In the genomic region with DNA sequence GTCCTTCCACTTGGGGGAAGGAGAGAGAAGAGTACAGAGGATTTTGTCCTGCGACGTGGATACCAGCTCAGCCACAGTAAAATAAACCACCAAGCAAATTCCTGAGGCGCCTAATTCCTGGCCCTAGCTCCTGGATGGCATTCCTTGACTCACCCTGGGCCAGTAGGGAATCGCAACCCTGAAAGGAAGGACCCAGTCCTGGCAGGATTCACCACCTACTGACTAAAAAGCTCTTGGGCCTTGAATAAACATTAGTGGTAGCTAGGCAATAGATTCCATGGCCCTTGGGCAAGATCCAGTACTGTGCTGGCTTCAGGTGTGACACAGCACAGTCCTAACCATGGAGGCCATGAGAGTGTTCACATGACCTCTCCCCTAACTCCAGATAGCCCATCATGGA, we compare ENCODE assay signal across 24 cellular contexts. TPM values are rescaled to one million over a fixed set of nuclear protein-coding genes. Genes with fewer than 3 reads are reported as not detected.
DNase-seq lines count a peak whose midpoint lies in the region; ATAC-seq and TF ChIP-seq lines count a peak whose summit lies in the region.
"Had no signal": no experiment of that assay in that cellular context is flagged by ENCODE, and none has a peak within 500 bp of the region (broad histone marks: within the 10 kb centered on the region; RNA-seq: fewer than 3 reads in every experiment).

No MANE protein-coding gene starts in this region.

- peak; percentile 32 for DNase-seq in Daoy (ENCODE audit: low read depth)
- DNase-seq in HT1080 (ENCODE audit: low read depth) = peak; percentile 75
- no peak for DNase-seq in WTC11 (ENCODE audit: low spot score)
- peak; percentile 58 for DNase-seq in islet precursor cell
- DNase-seq in NCI-H2227 treated with DMSO at 0.1 percent for 48 hours (lab: John Stamatoyannopoulos, UW) = no peak
- DNase-seq in activated naive CD4-positive, alpha-beta T cell treated with anti-CD3 and anti-CD28 coated beads, Interleukin-2, amount 50 U/mL, for 16 hours = no peak
- no peak for DNase-seq in PC-3
- DNase-seq: Calu3; CD8-positive, alpha-beta memory T cell; H7; HFFc6; NCI-H1105 treated with DMSO at 0.1 percent for 48 hours; NCI-H2029 treated with DMSO at 0.1 percent for 48 hours; NCI-H2171; NCI-H446; NCI-H526; PC-9; SHP77 treated with DMSO at 0.1 percent for 48 hours had no signal

- H3K9me3 ChIP-seq in PC-3 (ENCODE audit: low read length) = no peaks in the 10 kb centered on the region

- no peaks in the 10 kb centered on the region for H3K27me3 ChIP-seq in PC-3 (ENCODE audit: low read length)

- peaks cover 3% of the 10 kb centered on the region; the same call in 1 of the 2 replicates for H3K36me3 Mint-ChIP-seq in WTC11
- H3K36me3 Mint-ChIP-seq: CD8-positive, alpha-beta memory T cell had no signal

- no peaks in the 10 kb centered on the region for H3F3A ChIP-seq in PC-3 (ENCODE audit: low read length, unreplicated experiment)

- peak overlapping the region; percentile 68; the same call in 1 of the 2 replicates for H3K27ac Mint-ChIP-seq in WTC11
- H3K27ac Mint-ChIP-seq: CD8-positive, alpha-beta memory T cell; HFFc6 had no signal

- TF ChIP-seq CTCF in WTC11 (IDR thresholded peaks at IDR 0.05) = no peak
- no peak for TF ChIP-seq CTCF in PC-3 (conservative IDR thresholded peaks at IDR 0.05; ENCODE audit: low read depth, low read length)

- CTCF ChIA-PET in WTC11 (lab: Charles Lee) = interaction anchor here (0.8 kb wide), 1 partner anchor 45 kb away, joined by 3 read pairs; a partner anchor contains a TSS
- CTCF ChIA-PET in PC-3 (lab: Charles Lee) = no interaction called here

- peaks cover 3% of the 10 kb centered on the region; the same call in 1 of the 2 replicates for H3K4me1 Mint-ChIP-seq in WTC11
- H3K4me1 Mint-ChIP-seq: CD8-positive, alpha-beta memory T cell had no signal

- H3K36me3 ChIP-seq in PC-3 (ENCODE audit: low read depth, low read length) = no peaks in the 10 kb centered on the region

- H3K4me2 ChIP-seq in PC-3 (ENCODE audit: low read length) = no peak overlapping the region
- H3K4me2 ChIP-seq: PC-9 had no signal

- BruUV-seq in PC-3 (replicated peaks; lab: Mats Ljungman, UMichigan) = no TSS peak

- no peak overlapping the region for H3K9ac ChIP-seq in PC-3 (ENCODE audit: low read length)

- POLR2A ChIA-PET in WTC11 (lab: Charles Lee) (no interaction called here), PC-3 (lab: Charles Lee; ENCODE audit: unreplicated experiment) (no interaction called here)

- intact Hi-C loops in PC-3 (cut with micrococcal nuclease) = no loop called here

- peaks cover 8% of the 10 kb centered on the region for H3K9me3 Mint-ChIP-seq in WTC11

- H2AFZ ChIP-seq in PC-3 (ENCODE audit: low read length) = no peak overlapping the region
- H2AFZ ChIP-seq: PC-9 had no signal

- H3K79me2 ChIP-seq in PC-3 (ENCODE audit: low read length) = no peaks in the 10 kb centered on the region

- no peaks in the 10 kb centered on the region for H4K20me1 ChIP-seq in PC-3 (ENCODE audit: low read length)

- H3K4me1 ChIP-seq in PC-3 (ENCODE audit: insufficient read depth, low read length) = no peaks in the 10 kb centered on the region

- ATAC-seq in WTC11 (peak; percentile 36; the same call in 1 of the 2 replicates), PC-3 (no peak)
- ATAC-seq: HepG2, K562 had no signal

- H3K27me3 Mint-ChIP-seq in WTC11 (ENCODE audit: low read depth) = no peaks in the 10 kb centered on the region
- H3K27me3 Mint-ChIP-seq: CD8-positive, alpha-beta memory T cell had no signal

- no peak overlapping the region for H3K4me3 Mint-ChIP-seq in WTC11
- H3K4me3 Mint-ChIP-seq: CD8-positive, alpha-beta memory T cell; HFFc6 had no signal

- no peak overlapping the region for H3K27ac ChIP-seq in PC-3 (ENCODE audit: low read length)
- H3K27ac ChIP-seq: C4-2B, PC-9, RWPE1, SK-N-MC had no signal

- no peaks in the 10 kb centered on the region for H3K9me2 ChIP-seq in PC-3 (replicated peaks; ENCODE audit: low read length)

- no peak overlapping the region for H3K4me3 ChIP-seq in PC-3 (ENCODE audit: low read length)
- H3K4me3 ChIP-seq: K562, PC-9, SK-N-MC had no signal

TF ChIP-seq in WTC11, 78 proteins besides CTCF, POLR2A, EP300 and RAD21:
- no peak for TF ChIP-seq ZNF138 (CRISPR knock-in tag; conservative IDR thresholded peaks at IDR 0.05)
- no peak for TF ChIP-seq IRF2 (CRISPR knock-in tag; IDR thresholded peaks at IDR 0.05; ENCODE audit: borderline replicate concordance, low read depth)

RNA-seq across cellular contexts. Expression of a gene that starts 45.6 kb away (rescaled TPM):
- total RNA-seq in Daoy (2014; rRNA removed; shearing (Covaris generic)) = 1.9 and 3.0 TPM in 2 replicates
- total RNA-seq in HT1080 (2014; rRNA removed; shearing (Covaris generic)) = 2.0 and 3.0 TPM in 2 replicates
- 6.3 and 6.7 TPM in 2 replicates for polyA plus RNA-seq in HT1080 (2015; cell fraction: cytosol; rRNA removed)
- polyA plus RNA-seq in HT1080 (2015; cell fraction: nucleus; rRNA removed) = 5.3 and 5.5 TPM in 2 replicates
- 3.9 to 4.5 TPM (median 4.4 TPM) in 3 replicates for total RNA-seq in WTC11 (2021)
- total RNA-seq in PC-3 (2014; rRNA removed) = 0.23 TPM in 1 of 2 replicates, not detected in the other
- total RNA-seq: Calu3, HFFc6, LHCN-M2 had no signal
- polyA plus RNA-seq: CD8-positive, alpha-beta memory T cell had no signal

Comparison
In these comparisons a context has a peak if more than half of its experiments do, and no peak if none do; other contexts are left out.
1. DNase-seq: peak in Daoy (single experiment), HT1080 (single experiment) and islet precursor cell (single experiment); none in WTC11 (single experiment), NCI-H2227 treated with DMSO at 0.1 percent for 48 hours (single experiment), activated naive CD4-positive, alpha-beta T cell treated with anti-CD3 and anti-CD28 coated beads, Interleukin-2, amount 50 U/mL, for 16 hours (single experiment) and PC-3 (single experiment).